Comparison of ENCODE assay signal across 10 cellular contexts in the genomic region with DNA sequence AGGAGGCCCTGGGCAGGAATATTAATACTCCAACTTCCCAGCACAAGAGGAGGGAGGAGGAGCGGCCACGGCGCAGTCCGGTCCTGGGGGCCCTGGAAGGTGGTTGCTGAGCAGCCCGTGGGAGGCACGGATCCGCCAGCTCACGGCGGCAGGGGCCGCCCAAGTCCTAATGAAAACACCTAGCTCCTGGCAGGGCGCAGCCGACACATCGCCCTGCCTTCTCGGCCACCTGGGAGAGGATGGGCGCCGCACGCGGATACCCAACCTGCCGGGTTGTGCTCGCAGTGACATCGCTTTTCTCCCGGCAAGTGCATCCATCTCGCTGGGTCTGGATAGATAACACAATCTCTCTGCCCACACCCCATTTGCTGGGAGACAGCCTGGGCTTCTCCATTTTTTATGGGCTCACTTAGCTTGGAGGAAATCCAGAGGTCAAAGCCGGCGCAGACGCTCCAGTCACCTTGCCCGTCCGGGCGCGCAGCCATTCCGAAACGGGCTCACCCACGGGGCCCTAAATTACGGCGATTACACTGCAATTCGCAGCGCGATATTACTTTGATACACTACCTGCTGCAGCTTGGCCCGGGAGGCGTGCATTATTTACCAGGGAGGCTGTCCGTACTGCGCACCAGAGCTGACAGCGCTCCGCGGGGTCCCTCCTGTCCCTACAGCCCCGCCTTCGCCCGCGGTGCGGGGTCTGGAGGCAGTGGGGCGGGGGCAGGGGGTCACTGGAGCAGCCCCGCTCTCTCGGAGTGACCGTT. TPM values are rescaled to one million over a fixed set of nuclear protein-coding genes. Genes with fewer than 3 reads are reported as not detected.
DNase-seq lines count a peak whose midpoint lies in the region; TF ChIP-seq lines count a peak whose summit lies in the region.
"Had no signal": no experiment of that assay in that cellular context is flagged by ENCODE, and none has a peak within 500 bp of the region (broad histone marks: within the 10 kb centered on the region; RNA-seq: fewer than 3 reads in every experiment).

No MANE protein-coding gene starts in this region.

- H3K4me1 ChIP-seq in HEK293 (ENCODE audit: control insufficient read depth, insufficient read depth, low read length), result peaks cover 3% of the 10 kb centered on the region; the same call in 1 of the 2 replicates

- H3K27ac Mint-ChIP-seq in activated T-helper 2 cell treated with anti-CD3 and anti-CD28 coated beads, Interferon-gamma antibody, Interleukin-2, Interleukin-4, amounts not matched to agents 10 μg/mL and 5 μg/mL and 100 μg/mL, durations not matched to agents 14 hours and 24 hours and 36 hours, result no peak overlapping the region

- no peaks in the 10 kb centered on the region for H3K36me3 Mint-ChIP-seq in activated T-helper 2 cell treated with anti-CD3 and anti-CD28 coated beads, Interferon-gamma antibody, Interleukin-2, Interleukin-4, amounts not matched to agents 10 μg/mL and 5 μg/mL and 100 μg/mL, durations not matched to agents 14 hours and 24 hours and 36 hours (ENCODE audit: low read depth)

- intact Hi-C loops in activated T-helper 2 cell treated with anti-CD3 and anti-CD28 coated beads, Interferon-gamma antibody, Interleukin-2, Interleukin-4, amounts not matched to agents 10 μg/mL and 5 μg/mL and 100 μg/mL, durations not matched to agents 14 hours and 24 hours and 36 hours (cut with micrococcal nuclease), result no loop called here

- peaks cover 54% of the 10 kb centered on the region for H3K27me3 Mint-ChIP-seq in activated T-helper 2 cell treated with anti-CD3 and anti-CD28 coated beads, Interferon-gamma antibody, Interleukin-2, Interleukin-4, amounts not matched to agents 10 μg/mL and 5 μg/mL and 100 μg/mL, durations not matched to agents 14 hours and 24 hours and 36 hours (ENCODE audit: low read depth)

- H3K27ac ChIP-seq in HEK293 (ENCODE audit: extremely low read depth, low read depth, low read length), result no peak overlapping the region
- H3K27ac ChIP-seq: epithelial cell of prostate, KMS-11 had no signal

- H3K9me3 Mint-ChIP-seq in activated T-helper 2 cell treated with anti-CD3 and anti-CD28 coated beads, Interferon-gamma antibody, Interleukin-2, Interleukin-4, amounts not matched to agents 10 μg/mL and 5 μg/mL and 100 μg/mL, durations not matched to agents 14 hours and 24 hours and 36 hours, result no peaks in the 10 kb centered on the region

- no peaks in the 10 kb centered on the region for H3K36me3 ChIP-seq in HEK293 (ENCODE audit: control insufficient read depth in 2 of 2, insufficient read depth in 1 of 2, low read length in 2 of 2)

- CTCF ChIA-PET in HEK293 (lab: Yijun Ruan, JAX), result interaction anchor here (0.6 to 7.0 kb wide), 15 partner anchors 10 to 527 kb away, joined by 3 to 110 read pairs (median 4); no protein-coding TSS in a partner anchor

- TF ChIP-seq CTCF in HEK293 (tag by site-specific recombination; IDR thresholded peaks at IDR 0.05), result no peak

- DNase-seq in DMS53 treated with DMSO at 0.1 percent for 48 hours (lab: John Stamatoyannopoulos, UW; ENCODE audit: unreplicated experiment) (peak; percentile 3), kidney tubule cell (ENCODE audit: low spot score) (peak; percentile 52), SHP77 (lab: John Stamatoyannopoulos, UW) (no peak), T-helper 1 cell (no peak), superior temporal gyrus (ENCODE audit: extremely low spot score) (no peak), medulla oblongata (ENCODE audit: extremely low spot score) (no peak)
- no peak for DNase-seq in activated T-helper 2 cell treated with anti-CD3 and anti-CD28 coated beads, Interferon-gamma antibody, Interleukin-2, Interleukin-4, amounts not matched to agents 10 μg/mL and 5 μg/mL and 100 μg/mL, durations not matched to agents 14 hours and 24 hours and 36 hours (ENCODE audit: low spot score)

- H3K4me3 ChIP-seq in HEK293 (ENCODE audit: low read depth, low read length), result no peak overlapping the region; the same call in 1 of the 2 replicates

- peak overlapping the region; percentile 30 for H3K4me3 Mint-ChIP-seq in activated T-helper 2 cell treated with anti-CD3 and anti-CD28 coated beads, Interferon-gamma antibody, Interleukin-2, Interleukin-4, amounts not matched to agents 10 μg/mL and 5 μg/mL and 100 μg/mL, durations not matched to agents 14 hours and 24 hours and 36 hours (ENCODE audit: low read depth)

- no peaks in the 10 kb centered on the region for H3K9me3 ChIP-seq in HEK293 (ENCODE audit: control insufficient read depth, insufficient read depth, low read depth, low read length)

- POLR2A ChIA-PET in HEK293 (lab: Yijun Ruan, JAX), result interaction anchor here (0.8 to 1.3 kb wide), 3 partner anchors 27 to 162 kb away, joined by 3 read pairs; partner anchors contain the start of gene MDGA1

- no peaks in the 10 kb centered on the region for H3K4me1 Mint-ChIP-seq in activated T-helper 2 cell treated with anti-CD3 and anti-CD28 coated beads, Interferon-gamma antibody, Interleukin-2, Interleukin-4, amounts not matched to agents 10 μg/mL and 5 μg/mL and 100 μg/mL, durations not matched to agents 14 hours and 24 hours and 36 hours (ENCODE audit: low read depth)

TF ChIP-seq in HEK293, 187 proteins besides CTCF, POLR2A, EP300 and RAD21:
- TF ChIP-seq ZBTB8A (tag by site-specific recombination; IDR thresholded peaks at IDR 0.05), result peak; percentile 69
- peak; percentile 83 for TF ChIP-seq ZNF335 (tag by site-specific recombination; conservative IDR thresholded peaks at IDR 0.05)
- TF ChIP-seq GLIS1 (tag by site-specific recombination; IDR thresholded peaks at IDR 0.05), result peak; percentile 96
- TF ChIP-seq, protein P1, sequence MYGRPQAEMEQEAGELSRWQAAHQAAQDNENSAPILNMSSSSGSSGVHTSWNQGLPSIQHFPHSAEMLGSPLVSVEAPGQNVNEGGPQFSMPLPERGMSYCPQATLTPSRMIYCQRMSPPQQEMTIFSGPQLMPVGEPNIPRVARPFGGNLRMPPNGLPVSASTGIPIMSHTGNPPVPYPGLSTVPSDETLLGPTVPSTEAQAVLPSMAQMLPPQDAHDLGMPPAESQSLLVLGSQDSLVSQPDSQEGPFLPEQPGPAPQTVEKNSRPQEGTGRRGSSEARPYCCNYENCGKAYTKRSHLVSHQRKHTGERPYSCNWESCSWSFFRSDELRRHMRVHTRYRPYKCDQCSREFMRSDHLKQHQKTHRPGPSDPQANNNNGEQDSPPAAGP (tag by site-specific recombination; IDR thresholded peaks at IDR 0.05), result 0 out of 2 replicates have a peak, but pooled peaks have one; percentile 40
- 0 out of 2 replicates have a peak, but pooled peaks have one; percentile 35 for TF ChIP-seq ZNF600 (tag by site-specific recombination; IDR thresholded peaks at IDR 0.05)
- peak; percentile 66 for TF ChIP-seq GLIS2 (tag by site-specific recombination; IDR thresholded peaks at IDR 0.05)
- TF ChIP-seq ZBTB20 (tag by site-specific recombination; IDR thresholded peaks at IDR 0.05), result peak; percentile 90
- peak; percentile 71 for TF ChIP-seq ZFHX2 (tag by site-specific recombination; conservative IDR thresholded peaks at IDR 0.05)
- 0 out of 2 replicates have a peak, but pooled peaks have one; percentile 17 for TF ChIP-seq ZXDB (tag by site-specific recombination; IDR thresholded peaks at IDR 0.05)
- TF ChIP-seq ZNF561 (tag by site-specific recombination; IDR thresholded peaks at IDR 0.05; ENCODE audit: borderline replicate concordance), result 0 out of 2 replicates have a peak, but pooled peaks have one; percentile 55
- TF ChIP-seq ZNF654 (tag by site-specific recombination; IDR thresholded peaks at IDR 0.05; ENCODE audit: low read depth), result peak; percentile 44
- TF ChIP-seq ZNF626 (tag by site-specific recombination; IDR thresholded peaks at IDR 0.05), result no peak
- no peak for TF ChIP-seq ZNF677 (tag by site-specific recombination; IDR thresholded peaks at IDR 0.05)
- TF ChIP-seq ZIC2 (tag by site-specific recombination; IDR thresholded peaks at IDR 0.05), result peak; percentile 78
- TF ChIP-seq OSR2 (tag by site-specific recombination; IDR thresholded peaks at IDR 0.05), result no peak
- 0 out of 2 replicates have a peak, but pooled peaks have one; percentile 26 for TF ChIP-seq ZBTB17 (tag by site-specific recombination; IDR thresholded peaks at IDR 0.05)
- TF ChIP-seq SP7 (tag by site-specific recombination; IDR thresholded peaks at IDR 0.05), result 0 out of 2 replicates have a peak, but pooled peaks have one; percentile 16
- TF ChIP-seq ZBTB26 (tag by site-specific recombination; optimal IDR thresholded peaks at IDR 0.05), result peak; percentile 15
- TF ChIP-seq EGR2 (tag by site-specific recombination; IDR thresholded peaks at IDR 0.05; ENCODE audit: low read depth), result peak; percentile 45
- TF ChIP-seq, protein P2, sequence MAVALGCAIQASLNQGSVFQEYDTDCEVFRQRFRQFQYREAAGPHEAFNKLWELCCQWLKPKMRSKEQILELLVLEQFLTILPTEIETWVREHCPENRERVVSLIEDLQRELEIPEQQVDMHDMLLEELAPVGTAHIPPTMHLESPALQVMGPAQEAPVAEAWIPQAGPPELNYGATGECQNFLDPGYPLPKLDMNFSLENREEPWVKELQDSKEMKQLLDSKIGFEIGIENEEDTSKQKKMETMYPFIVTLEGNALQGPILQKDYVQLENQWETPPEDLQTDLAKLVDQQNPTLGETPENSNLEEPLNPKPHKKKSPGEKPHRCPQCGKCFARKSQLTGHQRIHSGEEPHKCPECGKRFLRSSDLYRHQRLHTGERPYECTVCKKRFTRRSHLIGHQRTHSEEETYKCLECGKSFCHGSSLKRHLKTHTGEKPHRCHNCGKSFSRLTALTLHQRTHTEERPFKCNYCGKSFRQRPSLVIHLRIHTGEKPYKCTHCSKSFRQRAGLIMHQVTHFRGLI (tag by site-specific recombination; IDR thresholded peaks at IDR 0.05), result 0 out of 2 replicates have a peak, but pooled peaks have one; percentile 66
- TF ChIP-seq ZNF175 (tag by site-specific recombination; IDR thresholded peaks at IDR 0.05), result no peak

RNA-seq across cellular contexts. Expression of gene CCDC167, which starts 36.2 kb away (rescaled TPM):
- 69.8 and 76.9 TPM in 2 replicates for total RNA-seq in activated T-helper 2 cell treated with anti-CD3 and anti-CD28 coated beads, Interferon-gamma antibody, Interleukin-2, Interleukin-4, amounts not matched to agents 10 μg/mL and 5 μg/mL and 100 μg/mL, durations not matched to agents 14 hours and 24 hours and 36 hours

Comparison
In these comparisons a context has a peak if more than half of its experiments do, and no peak if none do; other contexts are left out.
1. DNase-seq: peak in DMS53 treated with DMSO at 0.1 percent for 48 hours (single experiment) and kidney tubule cell (single experiment); none in activated T-helper 2 cell treated with anti-CD3 and anti-CD28 coated beads, Interferon-gamma antibody, Interleukin-2, Interleukin-4, amounts not matched to agents 10 μg/mL and 5 μg/mL and 100 μg/mL, durations not matched to agents 14 hours and 24 hours and 36 hours (single experiment), SHP77 (0 of 2), T-helper 1 cell (0 of 5), superior temporal gyrus (single experiment) and medulla oblongata (single experiment).